18 cellular contexts compared by ENCODE assay signal in the genomic region with DNA sequence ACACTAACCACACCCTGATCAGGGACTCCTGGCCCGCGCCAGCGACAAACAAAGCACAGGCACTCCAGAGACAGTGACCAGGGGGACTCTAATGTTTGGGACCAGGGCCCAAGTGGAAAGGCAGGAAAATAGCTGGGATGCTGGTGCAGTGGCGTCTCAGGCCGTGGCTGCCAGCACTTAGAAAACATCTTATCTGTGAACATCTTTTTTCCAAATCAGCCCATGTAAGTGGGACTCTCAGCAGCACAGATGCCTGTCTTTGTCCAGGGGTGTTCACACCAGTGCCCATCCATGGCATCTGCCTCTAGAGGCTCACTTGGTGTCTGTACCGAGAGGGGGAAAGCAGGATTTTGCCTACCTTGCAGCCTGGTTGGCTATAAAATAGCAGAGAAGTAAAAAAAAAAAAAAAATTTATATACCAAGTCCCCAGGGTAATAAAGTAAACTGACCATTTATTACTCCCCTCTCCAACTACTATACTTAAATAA. TPM values are rescaled to one million over a fixed set of nuclear protein-coding genes. Genes with fewer than 3 reads are reported as not detected.
DNase-seq lines count a peak whose midpoint lies in the region; ATAC-seq and TF ChIP-seq lines count a peak whose summit lies in the region.
"Had no signal": no experiment of that assay in that cellular context is flagged by ENCODE, and none has a peak within 500 bp of the region (broad histone marks: within the 10 kb centered on the region; RNA-seq: fewer than 3 reads in every experiment).

No MANE protein-coding gene starts in this region.

- no peaks in the 10 kb centered on the region for H3K9me2 ChIP-seq in PC-3 (replicated peaks; ENCODE audit: low read length)

- ATAC-seq in GM19328 (IDR thresholded peaks at IDR 0.05; ENCODE audit: unreplicated experiment) (peak; percentile 24), HG02885 (IDR thresholded peaks at IDR 0.05; ENCODE audit: poor library complexity, unreplicated experiment) (peak; percentile 29), sciatic nerve (peak; percentile 9), PC-3 (no peak)
- no peak for ATAC-seq in activated CD4-positive, CD25-positive, alpha-beta regulatory T cell treated with anti-CD3 and anti-CD28 coated beads, Interleukin-2, amount 50 U/mL, for 24 hours
- ATAC-seq: body of pancreas, HCT116, Panc1 had no signal

- TF ChIP-seq CTCF in chondrocyte (IDR thresholded peaks at IDR 0.05) (no peak), PC-3 (conservative IDR thresholded peaks at IDR 0.05; ENCODE audit: low read depth, low read length) (no peak)

- no peak overlapping the region for H3K27ac ChIP-seq in PC-3 (ENCODE audit: low read length)
- H3K27ac ChIP-seq: body of pancreas, esophagus muscularis mucosa, right lobe of liver had no signal

- H3K4me1 Mint-ChIP-seq in chondrocyte (ENCODE audit: low read depth) = peaks cover 24% of the 10 kb centered on the region
- H3K4me1 Mint-ChIP-seq: memory B cell had no signal

- H3F3A ChIP-seq in PC-3 (ENCODE audit: low read length, unreplicated experiment) = no peaks in the 10 kb centered on the region

- intact Hi-C loops in sciatic nerve (cut with DNase I) (no loop called here), PC-3 (cut with micrococcal nuclease) (no loop called here)

- H3K4me1 ChIP-seq in PC-3 (ENCODE audit: insufficient read depth, low read length) = no peaks in the 10 kb centered on the region
- H3K4me1 ChIP-seq: body of pancreas, right lobe of liver had no signal

- H3K36me3 ChIP-seq in PC-3 (ENCODE audit: low read depth, low read length) = no peaks in the 10 kb centered on the region
- H3K36me3 ChIP-seq: esophagus muscularis mucosa, right lobe of liver had no signal

- H3K4me3 Mint-ChIP-seq in chondrocyte (ENCODE audit: unreplicated experiment) = no peak overlapping the region
- H3K4me3 Mint-ChIP-seq: memory B cell had no signal

- BruUV-seq in PC-3 (replicated peaks; lab: Mats Ljungman, UMichigan) = no TSS peak

- no peaks in the 10 kb centered on the region for H3K9me3 Mint-ChIP-seq in chondrocyte (ENCODE audit: low read depth)
- H3K9me3 Mint-ChIP-seq: activated naive CD4-positive, alpha-beta T cell treated with anti-CD3 and anti-CD28 coated beads, Interleukin-2, amount 50 U/mL, for 72 hours; memory B cell had no signal

- H3K79me2 ChIP-seq in PC-3 (ENCODE audit: low read length) = no peaks in the 10 kb centered on the region

- peak overlapping the region; percentile 43 for H3K27ac Mint-ChIP-seq in chondrocyte (ENCODE audit: unreplicated experiment)
- H3K27ac Mint-ChIP-seq: activated naive CD4-positive, alpha-beta T cell treated with anti-CD3 and anti-CD28 coated beads, Interleukin-2, amount 50 U/mL, for 72 hours; memory B cell had no signal

- no peak overlapping the region for H3K4me2 ChIP-seq in PC-3 (ENCODE audit: low read length)

- H3K9me3 ChIP-seq in PC-3 (ENCODE audit: low read length) = no peaks in the 10 kb centered on the region
- H3K9me3 ChIP-seq: body of pancreas, esophagus muscularis mucosa, right lobe of liver had no signal

- no peak overlapping the region for H2AFZ ChIP-seq in PC-3 (ENCODE audit: low read length)

- H3K4me3 ChIP-seq in PC-3 (ENCODE audit: low read length) = no peak overlapping the region
- H3K4me3 ChIP-seq: body of pancreas, esophagus muscularis mucosa, right lobe of liver had no signal

- no peaks in the 10 kb centered on the region for H3K27me3 Mint-ChIP-seq in chondrocyte (ENCODE audit: low read depth)
- H3K27me3 Mint-ChIP-seq: memory B cell had no signal

- DNase-seq in chondrocyte (ENCODE audit: low spot score) (no peak), sciatic nerve (ENCODE audit: low spot score) (no peak), GM03348 (ENCODE audit: low spot score) (no peak), PC-3 (no peak)
- DNase-seq: activated T-cell treated with anti-CD3 and anti-CD28 coated beads, Interleukin-2, amount 50 U/mL, for 48 hours; dermis blood vessel endothelial cell; NCI-H2029 treated with DMSO at 0.1 percent for 48 hours; right lobe of liver; stimulated activated CD4-positive, alpha-beta T cell treated with anti-CD3 and anti-CD28 coated beads, Interleukin-1b, Interleukin-23, amount 100 ng/mL, for 48 hours had no signal

- POLR2A ChIA-PET in PC-3 (lab: Charles Lee; ENCODE audit: unreplicated experiment) = no interaction called here

- H3K27me3 ChIP-seq in PC-3 (ENCODE audit: low read length) = no peaks in the 10 kb centered on the region
- H3K27me3 ChIP-seq: body of pancreas, esophagus muscularis mucosa, right lobe of liver had no signal

- CTCF ChIA-PET in PC-3 (lab: Charles Lee) = no interaction called here

- no peaks in the 10 kb centered on the region for H4K20me1 ChIP-seq in PC-3 (ENCODE audit: low read length)

- no peaks in the 10 kb centered on the region for H3K36me3 Mint-ChIP-seq in chondrocyte (ENCODE audit: low read depth)
- H3K36me3 Mint-ChIP-seq: activated naive CD4-positive, alpha-beta T cell treated with anti-CD3 and anti-CD28 coated beads, Interleukin-2, amount 50 U/mL, for 72 hours; memory B cell had no signal

- H3K9ac ChIP-seq in PC-3 (ENCODE audit: low read length) = no peak overlapping the region

RNA-seq across cellular contexts. Expression of a gene that starts 26.7 kb away (rescaled TPM):
- total RNA-seq in chondrocyte (6.1 to 7.7 TPM (median 7.4 TPM) in 3 replicates), sciatic nerve (2.5 TPM), PC-3 (2014; rRNA removed) (11.0 and 11.7 TPM in 2 replicates)

Comparison
In these comparisons a context has a peak if more than half of its experiments do, and no peak if none do; other contexts are left out.
1. ATAC-seq: peak in GM19328 (single experiment), HG02885 (single experiment) and sciatic nerve (single experiment); none in PC-3 (single experiment) and activated CD4-positive, CD25-positive, alpha-beta regulatory T cell treated with anti-CD3 and anti-CD28 coated beads, Interleukin-2, amount 50 U/mL, for 24 hours (0 of 2).